1 cellular context compared by ENCODE assay signal in the genomic region with DNA sequence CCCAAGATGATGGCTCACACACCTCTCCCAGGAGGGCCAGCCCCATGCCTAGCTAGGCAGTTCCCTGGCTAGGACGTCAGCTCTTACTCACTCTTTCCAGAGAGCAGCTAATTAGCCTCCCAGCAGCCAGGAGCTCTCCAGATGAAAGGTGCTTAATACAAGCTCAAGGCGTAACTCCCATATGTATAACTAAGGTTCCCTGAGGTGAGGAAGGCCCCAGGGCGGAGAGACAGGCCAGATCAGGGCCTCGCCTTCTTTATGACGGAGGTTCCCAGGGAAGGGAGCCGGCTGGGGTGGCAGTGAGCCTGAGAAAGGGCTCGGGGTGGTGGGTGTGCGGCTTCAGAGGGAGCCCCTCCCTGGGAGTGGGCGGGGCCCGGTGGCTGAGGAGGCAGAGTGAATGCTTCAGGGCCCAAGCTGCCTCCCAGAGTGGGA.
TF ChIP-seq lines count a peak whose summit lies in the region.

No MANE protein-coding gene starts in this region.

TF ChIP-seq in HEK293, 187 proteins besides CTCF, POLR2A, EP300 and RAD21 (continued from another document):
- TF ChIP-seq, protein P1, sequence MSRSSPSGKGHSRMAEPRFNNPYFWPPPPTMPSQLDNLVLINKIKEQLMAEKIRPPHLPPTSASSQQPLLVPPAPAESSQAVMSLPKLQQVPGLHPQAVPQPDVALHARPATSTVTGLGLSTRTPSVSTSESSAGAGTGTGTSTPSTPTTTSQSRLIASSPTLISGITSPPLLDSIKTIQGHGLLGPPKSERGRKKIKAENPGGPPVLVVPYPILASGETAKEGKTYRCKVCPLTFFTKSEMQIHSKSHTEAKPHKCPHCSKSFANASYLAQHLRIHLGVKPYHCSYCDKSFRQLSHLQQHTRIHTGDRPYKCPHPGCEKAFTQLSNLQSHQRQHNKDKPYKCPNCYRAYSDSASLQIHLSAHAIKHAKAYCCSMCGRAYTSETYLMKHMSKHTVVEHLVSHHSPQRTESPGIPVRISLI (tag by site-specific recombination; IDR thresholded peaks at IDR 0.05): no peak
- no peak for TF ChIP-seq YY1 (tag by site-specific recombination; IDR thresholded peaks at IDR 0.05)
- TF ChIP-seq, protein P2, sequence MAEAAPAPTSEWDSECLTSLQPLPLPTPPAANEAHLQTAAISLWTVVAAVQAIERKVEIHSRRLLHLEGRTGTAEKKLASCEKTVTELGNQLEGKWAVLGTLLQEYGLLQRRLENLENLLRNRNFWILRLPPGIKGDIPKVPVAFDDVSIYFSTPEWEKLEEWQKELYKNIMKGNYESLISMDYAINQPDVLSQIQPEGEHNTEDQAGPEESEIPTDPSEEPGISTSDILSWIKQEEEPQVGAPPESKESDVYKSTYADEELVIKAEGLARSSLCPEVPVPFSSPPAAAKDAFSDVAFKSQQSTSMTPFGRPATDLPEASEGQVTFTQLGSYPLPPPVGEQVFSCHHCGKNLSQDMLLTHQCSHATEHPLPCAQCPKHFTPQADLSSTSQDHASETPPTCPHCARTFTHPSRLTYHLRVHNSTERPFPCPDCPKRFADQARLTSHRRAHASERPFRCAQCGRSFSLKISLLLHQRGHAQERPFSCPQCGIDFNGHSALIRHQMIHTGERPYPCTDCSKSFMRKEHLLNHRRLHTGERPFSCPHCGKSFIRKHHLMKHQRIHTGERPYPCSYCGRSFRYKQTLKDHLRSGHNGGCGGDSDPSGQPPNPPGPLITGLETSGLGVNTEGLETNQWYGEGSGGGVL (tag by site-specific recombination; IDR thresholded peaks at IDR 0.05): peak; percentile 51; the same call in 1 of the 2 replicates
- no peak for TF ChIP-seq ZNF157 (tag by site-specific recombination; IDR thresholded peaks at IDR 0.05)
- TF ChIP-seq SALL2 (tag by site-specific recombination; IDR thresholded peaks at IDR 0.05; ENCODE audit: borderline replicate concordance): no peak
- TF ChIP-seq TCF7L2 (IDR thresholded peaks at IDR 0.05; ENCODE audit: borderline replicate concordance, low read depth, low read length): no peak
- no peak for TF ChIP-seq ZNF350 (tag by site-specific recombination; IDR thresholded peaks at IDR 0.05)
- peak; percentile 62; the same call in 1 of the 2 replicates for TF ChIP-seq ZNF394 (tag by site-specific recombination; IDR thresholded peaks at IDR 0.05; ENCODE audit: borderline replicate concordance)
- peak; percentile 60 for TF ChIP-seq OSR2 (tag by site-specific recombination; IDR thresholded peaks at IDR 0.05)
- no peak for TF ChIP-seq GLI4 (tag by site-specific recombination; IDR thresholded peaks at IDR 0.05)
- no peak for TF ChIP-seq ZNF658 (tag by site-specific recombination; IDR thresholded peaks at IDR 0.05)
- no peak for TF ChIP-seq ZNF146 (tag by site-specific recombination; IDR thresholded peaks at IDR 0.05)
- no peak for TF ChIP-seq ZNF391 (tag by site-specific recombination; IDR thresholded peaks at IDR 0.05; ENCODE audit: borderline replicate concordance, low read depth)
- TF ChIP-seq ZNF747 (tag by site-specific recombination; IDR thresholded peaks at IDR 0.05): no peak
- no peak for TF ChIP-seq HOXA7 (CRISPR knock-in tag; IDR thresholded peaks at IDR 0.05; ENCODE audit: borderline replicate concordance)
- TF ChIP-seq ZNF433 (tag by site-specific recombination; IDR thresholded peaks at IDR 0.05; ENCODE audit: low read depth): no peak
- TF ChIP-seq ZNF626 (tag by site-specific recombination; IDR thresholded peaks at IDR 0.05): no peak
- TF ChIP-seq ZNF544 (tag by site-specific recombination; IDR thresholded peaks at IDR 0.05): no peak
- no peak for TF ChIP-seq MYNN (tag by site-specific recombination; IDR thresholded peaks at IDR 0.05; ENCODE audit: borderline replicate concordance)
